ENCODE assay signal across 36 cellular contexts in genomic region chr5:38273626-38274025, GRCh38. TPM values are rescaled to one million over a fixed set of nuclear protein-coding genes. Genes with fewer than 3 reads are reported as not detected.
"Had no signal": no experiment of that assay in that cellular context is flagged by ENCODE, and none has a peak within 500 bp of the region (broad histone marks: within the 10 kb centered on the region; RNA-seq: fewer than 3 reads in every experiment).

No MANE protein-coding gene starts in this region.

- H3K9me3 ChIP-seq: adrenal gland had no signal

- DNase-seq: activated effector memory CD4-positive, alpha-beta T cell treated with anti-CD3 and anti-CD28 coated beads, Interleukin-2, amount 50 U/mL, for 16 hours; activated effector memory CD4-positive, alpha-beta T cell treated with Interleukin-2 at 50 U/mL for 16 hours; activated gamma-delta T cell; activated gamma-delta T cell treated with Interleukin-2 at 50 U/mL for 16 hours; activated naive CD4-positive, alpha-beta T cell; activated naive CD4-positive, alpha-beta T cell treated with anti-CD3 and anti-CD28 coated beads for 36 hours; activated naive CD4-positive, alpha-beta T cell treated with anti-CD3 and anti-CD28 coated beads, Interleukin-2, amount 10 ng/mL, durations not matched to agents 7 days and 5 days; activated naive CD4-positive, alpha-beta T cell treated with anti-CD3 and anti-CD28 coated beads, Interleukin-2, amount 50 U/mL, for 16 hours; activated naive CD4-positive, alpha-beta T cell treated with Interleukin-2 at 50 U/mL for 16 hours; activated naive CD8-positive, alpha-beta T cell treated with anti-CD3 and anti-CD28 coated beads for 36 hours; activated naive CD8-positive, alpha-beta T cell treated with anti-CD3 and anti-CD28 coated beads, Interleukin-2, amount 10 ng/mL, durations not matched to agents 7 days and 5 days; activated naive CD8-positive, alpha-beta T cell treated with anti-CD3 and anti-CD28 coated beads, Interleukin-2, amount 50 U/mL, for 24 hours; activated T-cell treated with anti-CD3 and anti-CD28 coated beads, Interleukin-2, amount 50 U/mL, for 1 hour; activated T-cell treated with anti-CD3 and anti-CD28 coated beads, Interleukin-2, amount 50 U/mL, for 24 hours; activated T-cell treated with anti-CD3 and anti-CD28 coated beads, Interleukin-2, amount 50 U/mL, for 4 hours; activated T-cell treated with anti-CD3 and anti-CD28 coated beads, Interleukin-2, amount 50 U/mL, for 48 hours; activated T-cell treated with anti-CD3 and anti-CD28 coated beads, Interleukin-2, amount 50 U/mL, for 72 hours; adrenal gland; amniotic stem cell; amygdala; anterior cingulate cortex; aorta; body of pancreas; brain microvascular endothelial cell; caudate nucleus; central memory CD4-positive, alpha-beta T cell; cerebellar nuclear complex had no signal

- FAIRE-seq: astrocyte, bronchial epithelial cell had no signal

- H3K4me1 ChIP-seq: adrenal gland, ascending aorta, body of pancreas, breast epithelium had no signal

- H3K36me3 ChIP-seq: adrenal gland, ascending aorta, brain microvascular endothelial cell, breast epithelium, cardiac muscle cell had no signal

- H3K27me3 ChIP-seq: adrenal gland, ascending aorta, body of pancreas, brain microvascular endothelial cell, breast epithelium, cardiac muscle cell had no signal

- ATAC-seq: activated naive CD4-positive, alpha-beta T cell treated with anti-CD3 and anti-CD28 coated beads, Interleukin-2, amount 50 U/mL, for 72 hours; activated naive CD8-positive, alpha-beta T cell treated with anti-CD3 and anti-CD28 coated beads, Interleukin-2, amount 50 U/mL, for 24 hours; activated T-cell treated with anti-CD3 and anti-CD28 coated beads, Interleukin-2, amount 50 U/mL, for 4 hours; activated T-cell treated with anti-CD3 and anti-CD28 coated beads, Interleukin-2, amount 50 U/mL, for 72 hours; activated T-helper 17 cell treated with anti-CD3 and anti-CD28 coated beads, Interleukin-2, amount 50 U/mL, for 72 hours; body of pancreas had no signal

- H3K4me3 ChIP-seq: adrenal gland, ascending aorta, body of pancreas, breast epithelium, cardiac muscle cell had no signal

- H3K27ac ChIP-seq: adrenal gland, ascending aorta, body of pancreas, brain microvascular endothelial cell, breast epithelium, cardiac muscle cell had no signal

RNA-seq across cellular contexts. Expression of gene EGFLAM, which starts 15.3 kb away (rescaled TPM):
- total RNA-seq: activated naive CD4-positive, alpha-beta T cell treated with anti-CD3 and anti-CD28 coated beads for 36 hours; activated naive CD4-positive, alpha-beta T cell treated with anti-CD3 and anti-CD28 coated beads, Interleukin-2, amount 50 U/mL, for 72 hours; activated naive CD8-positive, alpha-beta T cell treated with anti-CD3 and anti-CD28 coated beads for 36 hours; activated naive CD8-positive, alpha-beta T cell treated with anti-CD3 and anti-CD28 coated beads, Interleukin-2, amount 10 ng/mL, durations not matched to agents 7 days and 5 days; activated T-cell treated with anti-CD3 and anti-CD28 coated beads, Interleukin-2, amount 50 U/mL, for 4 hours; activated T-cell treated with anti-CD3 and anti-CD28 coated beads, Interleukin-2, amount 50 U/mL, for 72 hours; activated T-helper 1 cell treated with anti-CD3 and anti-CD28 coated beads, Interleukin-12 subunit alpha, Interleukin-12 subunit beta, Interleukin-2, Interleukin-4 antibody, amounts not matched to agents 30 ng/mL and 10 ng/mL and 1 ng/mL, durations not matched to agents 14 hours and 24 hours and 36 hours; activated T-helper 17 cell treated with anti-CD3 and anti-CD28 coated beads, Interleukin-2, amount 50 U/mL, for 72 hours; activated T-helper 2 cell treated with anti-CD3 and anti-CD28 coated beads, Interferon-gamma antibody, Interleukin-2, Interleukin-4, amounts not matched to agents 10 μg/mL and 5 μg/mL and 100 μg/mL, durations not matched to agents 14 hours and 24 hours and 36 hours had no signal
